Comparison of ENCODE assay signal across 1 cellular context in genomic region chr11:74205181-74205580, GRCh38.
TF ChIP-seq lines count a peak whose summit lies in the region.

No MANE protein-coding gene starts in this region.

TF ChIP-seq in K562, 482 proteins besides CTCF, POLR2A, EP300 and RAD21 (continued from another document):
- no peak for TF ChIP-seq ZNF609 (CRISPR knock-in tag; IDR thresholded peaks at IDR 0.05; ENCODE audit: borderline replicate concordance)
- TF ChIP-seq MXI1 (IDR thresholded peaks at IDR 0.05; ENCODE audit: low read depth, low read length), result no peak
- no peak for TF ChIP-seq USF2 (CRISPR knock-in tag; IDR thresholded peaks at IDR 0.05)
- no peak for TF ChIP-seq SAP30 (IDR thresholded peaks at IDR 0.05; ENCODE audit: borderline replicate concordance, insufficient read depth, low read depth, low read length, poor library complexity, severe bottlenecking)
- no peak for TF ChIP-seq MCM3 (IDR thresholded peaks at IDR 0.05)
- TF ChIP-seq DPF2 (IDR thresholded peaks at IDR 0.05), result peak; percentile 63
- TF ChIP-seq POLR2B (IDR thresholded peaks at IDR 0.05; ENCODE audit: low read depth, partially characterized antibody), result no peak
- TF ChIP-seq POLR2AphosphoS5 (IDR thresholded peaks at IDR 0.05; ENCODE audit: control insufficient read depth, insufficient read depth, low read depth, low read length), result peak; percentile 61; the same call in 1 of the 2 replicates
- no peak for TF ChIP-seq TAF1 (IDR thresholded peaks at IDR 0.05; ENCODE audit: control insufficient read depth, extremely low read depth, insufficient read depth, low read length, severe bottlenecking)
- TF ChIP-seq LEF1 (IDR thresholded peaks at IDR 0.05), result no peak
- TF ChIP-seq ZNF780A (CRISPR knock-in tag; IDR thresholded peaks at IDR 0.05), result no peak
- no peak for TF ChIP-seq ZNF507 (tag; conservative IDR thresholded peaks at IDR 0.05)
- TF ChIP-seq MEIS2 (IDR thresholded peaks at IDR 0.05; ENCODE audit: partially characterized antibody), result peak; percentile 32
- no peak for TF ChIP-seq ARNT (IDR thresholded peaks at IDR 0.05)
- TF ChIP-seq ZNF561 (CRISPR knock-in tag; conservative IDR thresholded peaks at IDR 0.05), result no peak
- TF ChIP-seq POLR3A (IDR thresholded peaks at IDR 0.05; ENCODE audit: borderline replicate concordance, extremely low read depth, insufficient read depth, insufficient read length), result no peak
- peak; percentile 81 for TF ChIP-seq TEAD4 (IDR thresholded peaks at IDR 0.05; ENCODE audit: low read length)
- TF ChIP-seq TEAD4 (CRISPR knock-in tag; IDR thresholded peaks at IDR 0.05; ENCODE audit: borderline replicate concordance), result no peak
- TF ChIP-seq TRIM24 (IDR thresholded peaks at IDR 0.05), result peak; percentile 52 to 56; a peak in 2 of 4 replicates
- peak; percentile 38; the same call in 1 of the 2 replicates for TF ChIP-seq SPI1 (IDR thresholded peaks at IDR 0.05; ENCODE audit: borderline replicate concordance, low read depth, low read length)
- TF ChIP-seq ATF7 (IDR thresholded peaks at IDR 0.05), result no peak
- TF ChIP-seq SP1 (CRISPR knock-in tag; IDR thresholded peaks at IDR 0.05), result peak; percentile 33; the same call in 1 of the 2 replicates
- no peak for TF ChIP-seq TAF7 (tag; IDR thresholded peaks at IDR 0.05)
- no peak for TF ChIP-seq NR3C1 (CRISPR knock-in tag; IDR thresholded peaks at IDR 0.05)
- TF ChIP-seq KLF1 (tag; IDR thresholded peaks at IDR 0.05), result no peak
- peak; percentile 95 for TF ChIP-seq TCF3 (CRISPR knock-in tag; IDR thresholded peaks at IDR 0.05)
- TF ChIP-seq RBM34 (IDR thresholded peaks at IDR 0.05; ENCODE audit: borderline replicate concordance, insufficient read depth, low read length), result no peak
- peak; percentile 84 for TF ChIP-seq CBFA2T2 (conservative IDR thresholded peaks at IDR 0.05)
- TF ChIP-seq ZNF3 (CRISPR knock-in tag; IDR thresholded peaks at IDR 0.05), result no peak
- TF ChIP-seq BCLAF1 (IDR thresholded peaks at IDR 0.05; ENCODE audit: borderline replicate concordance in 1 of 2, control insufficient read depth in 1 of 2, low read depth in 2 of 2, low read length in 1 of 2), result no peak
